ENCODE assay signal across 17 cellular contexts in the genomic region with DNA sequence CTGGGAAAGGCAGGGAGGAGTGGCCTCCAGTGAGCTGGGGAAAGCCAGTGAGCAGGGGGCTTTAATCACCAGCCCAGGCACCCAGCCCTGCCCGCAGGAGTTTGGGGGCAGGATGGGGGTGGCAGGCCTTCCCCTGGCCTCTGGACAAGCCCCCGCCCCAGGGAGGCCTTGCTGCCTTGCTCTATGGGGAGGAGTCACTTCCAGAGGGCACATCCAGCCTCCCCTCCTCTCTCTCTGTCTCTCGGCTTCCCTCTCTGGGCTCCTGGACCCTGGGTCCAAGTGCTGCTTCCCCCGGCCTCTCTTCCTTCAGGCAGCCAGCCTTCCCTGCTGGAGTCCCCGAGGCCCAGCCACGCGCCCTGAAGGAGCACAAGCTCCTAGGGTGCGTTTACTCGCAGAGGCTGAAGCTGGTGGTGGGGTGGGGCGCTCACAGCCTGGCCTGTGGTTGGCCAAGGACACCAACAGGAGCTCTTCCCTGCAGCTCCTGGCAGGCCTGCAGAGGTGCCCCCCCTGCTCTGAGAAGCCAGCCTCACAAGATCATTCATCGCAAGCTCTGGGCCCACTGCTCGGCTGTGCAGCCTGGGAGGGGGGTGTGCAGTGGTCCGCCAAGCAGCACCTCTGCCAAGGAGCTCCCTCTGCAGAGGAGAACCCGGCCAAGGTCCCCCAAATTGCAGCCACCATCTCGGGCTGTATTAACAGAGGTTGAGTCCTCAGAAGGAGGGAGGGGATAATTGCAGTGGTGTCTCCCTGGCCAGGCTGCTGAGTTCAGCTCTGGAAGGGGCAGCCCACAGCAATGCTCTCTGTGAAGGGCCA. TPM values are rescaled to one million over a fixed set of nuclear protein-coding genes. Genes with fewer than 3 reads are reported as not detected.
A peak's percentile ranks its signal among the peaks of the same experiment; 100 is the strongest.
DNase-seq lines count a peak whose midpoint lies in the region; ATAC-seq, FAIRE-seq and TF ChIP-seq lines count a peak whose summit lies in the region.
"Had no signal": no experiment of that assay in that cellular context is flagged by ENCODE, and none has a peak within 500 bp of the region (broad histone marks: within the 10 kb centered on the region; RNA-seq: fewer than 3 reads in every experiment).

No MANE protein-coding gene starts in this region.

- peak overlapping the region; percentile 48 to 76 (median 67); a peak in 14 of 22 replicates for H3K9ac ChIP-seq in BLaER1 treated with 17β-estradiol and CSF1 and Interleukin-3, amounts not matched to agents 10 nM and 100 nM

- no peak for FAIRE-seq in RCC 7860 (lab: Jason Lieb, UNC)
- FAIRE-seq: D721Med, GM19239 had no signal

- TF ChIP-seq CTCF in osteoblast (IDR thresholded peaks at IDR 0.05; ENCODE audit: extremely low read depth, low read depth, low read length) = no peak

- peaks cover 15 to 96% (median 90%) of the 10 kb centered on the region in 11 experiments; a peak in 21 of 22 replicates for H4K20me1 ChIP-seq in BLaER1 treated with 17β-estradiol and CSF1 and Interleukin-3, amounts not matched to agents 10 nM and 100 nM
- peaks cover 81% of the 10 kb centered on the region for H4K20me1 ChIP-seq in osteoblast (ENCODE audit: insufficient read depth, low read length)

- intact Hi-C loops in left cardiac atrium (cut with DNase I) = no loop called here

- H2AFZ ChIP-seq in osteoblast (ENCODE audit: low read length) = no peak overlapping the region

- peaks cover 53 to 100% (median 97%) of the 10 kb centered on the region in 10 experiments for H3K4me1 ChIP-seq in BLaER1 treated with 17β-estradiol and CSF1 and Interleukin-3, amounts not matched to agents 10 nM and 100 nM
- H3K4me1 ChIP-seq in osteoblast (ENCODE audit: insufficient read depth, low read length) = no peaks in the 10 kb centered on the region

- ATAC-seq in left cardiac atrium = no peak
- ATAC-seq: CD8-positive, alpha-beta T cell; Panc1 had no signal

- H3K27me3 ChIP-seq in BLaER1 treated with 17β-estradiol and CSF1 and Interleukin-3, amounts not matched to agents 10 nM and 100 nM = peaks cover 0 to under 1% (median 0%) of the 10 kb centered on the region in 11 experiments; a peak in 1 of 22 replicates
- H3K27me3 ChIP-seq in osteoblast (ENCODE audit: insufficient read depth, low read length) = no peaks in the 10 kb centered on the region

- DNase-seq in MV-4-11 (lab: John Stamatoyannopoulos, UW) (peak; percentile 6), left cardiac atrium (peak; percentile 17), osteoblast (ENCODE audit: insufficient read length, low spot score, missing footprints) (peak; percentile 81), SKM-1 (lab: John Stamatoyannopoulos, UW; ENCODE audit: unreplicated experiment) (no peak), RCC 7860 (ENCODE audit: low spot score) (no peak)
- DNase-seq in stimulated activated CD4-positive, alpha-beta T cell treated with anti-CD3 and anti-CD28 coated beads, Interleukin-12 subunit alpha, Interleukin-12 subunit beta, amount 100 ng/mL, for 4 hours = no peak
- DNase-seq in activated CD4-positive, alpha-beta T cell treated with anti-CD3 and anti-CD28 coated beads, Interleukin-2, amount 50 U/mL, for 1 hour = no peak
- DNase-seq: GF-D8, NCI-H1105, NCI-H187 treated with DMSO at 0.1 percent for 48 hours, NCI-H2171, NCI-H748 treated with DMSO at 0.1 percent for 48 hours had no signal

- H3K27ac ChIP-seq in BLaER1 treated with 17β-estradiol and CSF1 and Interleukin-3, amounts not matched to agents 10 nM and 100 nM = peak overlapping the region in 7 of 11 experiments; percentile 73 to 80 (median 78); a peak in 15 of 22 replicates
- H3K27ac ChIP-seq in osteoblast (ENCODE audit: low read depth, low read length) = no peak overlapping the region

- H3K79me2 ChIP-seq in osteoblast (ENCODE audit: insufficient read depth, low read length) = peaks cover 60% of the 10 kb centered on the region

- no peaks in the 10 kb centered on the region for H3K9me3 ChIP-seq in BLaER1 treated with 17β-estradiol and CSF1 and Interleukin-3, amounts not matched to agents 10 nM and 100 nM (replicated peaks in 1 of 11)
- no peaks in the 10 kb centered on the region for H3K9me3 ChIP-seq in osteoblast (ENCODE audit: low read depth, low read length)

- H3K4me3 ChIP-seq in BLaER1 treated with 17β-estradiol and CSF1 and Interleukin-3, amounts not matched to agents 10 nM and 100 nM = no peak overlapping the region
- no peak overlapping the region for H3K4me3 ChIP-seq in osteoblast (ENCODE audit: insufficient read depth, low read length)

- H3K4me2 ChIP-seq in BLaER1 treated with 17β-estradiol and CSF1 and Interleukin-3, amounts not matched to agents 10 nM and 100 nM = peak overlapping the region; percentile 84 to 97 (median 92)
- no peak overlapping the region for H3K4me2 ChIP-seq in osteoblast (ENCODE audit: insufficient read depth, low read length)

- H3K36me3 ChIP-seq in BLaER1 treated with 17β-estradiol and CSF1 and Interleukin-3, amounts not matched to agents 10 nM and 100 nM = no peaks in the 10 kb centered on the region
- no peaks in the 10 kb centered on the region for H3K36me3 ChIP-seq in osteoblast (ENCODE audit: insufficient read depth, low read length)

RNA-seq across cellular contexts. Expression of a gene that starts 25.4 kb away (rescaled TPM):
- total RNA-seq in left cardiac atrium = 10 to 100 TPM; 17.3 to 21.0 TPM
- 46.0 and 49.9 TPM in 2 replicates for total RNA-seq in osteoblast

Comparison
In these comparisons a context has a peak if more than half of its experiments do, and no peak if none do; other contexts are left out.
1. DNase-seq: peak in MV-4-11 (single experiment), left cardiac atrium (single experiment) and osteoblast (single experiment); none in stimulated activated CD4-positive, alpha-beta T cell treated with anti-CD3 and anti-CD28 coated beads, Interleukin-12 subunit alpha, Interleukin-12 subunit beta, amount 100 ng/mL, for 4 hours (single experiment), SKM-1 (single experiment), activated CD4-positive, alpha-beta T cell treated with anti-CD3 and anti-CD28 coated beads, Interleukin-2, amount 50 U/mL, for 1 hour (single experiment) and RCC 7860 (single experiment).